ENCODE assay signal across 11 cellular contexts in genomic region chrX:18964026-18964425, GRCh38.
"Had no signal": no experiment of that assay in that cellular context is flagged by ENCODE, and none has a peak within 500 bp of the region (broad histone marks: within the 10 kb centered on the region; RNA-seq: fewer than 3 reads in every experiment).

No MANE protein-coding gene starts in this region.

- DNase-seq: activated naive CD4-positive, alpha-beta T cell treated with anti-CD3 and anti-CD28 coated beads, Interleukin-2, amount 50 U/mL, for 16 hours; dorsolateral prefrontal cortex; esophagus squamous epithelium; foreskin fibroblast; heart right ventricle; left ventricle myocardium superior; right cardiac atrium; small intestine; thyroid gland had no signal

- H3K4me3 Mint-ChIP-seq: T-helper 2 cell treated with Interferon-gamma antibody and Interleukin-4, amounts not matched to agents 5 μg/mL and 100 μg/mL, for 36 hours had no signal

- H3K9me3 Mint-ChIP-seq: activated T-helper 2 cell treated with anti-CD3 and anti-CD28 coated beads, Interferon-gamma antibody, Interleukin-2, Interleukin-4, amounts not matched to agents 10 μg/mL and 5 μg/mL and 100 μg/mL, durations not matched to agents 14 hours and 24 hours and 36 hours; T-helper 2 cell treated with Interferon-gamma antibody and Interleukin-4, amounts not matched to agents 5 μg/mL and 100 μg/mL, for 36 hours had no signal

- H3K27ac Mint-ChIP-seq: activated T-helper 2 cell treated with anti-CD3 and anti-CD28 coated beads, Interferon-gamma antibody, Interleukin-2, Interleukin-4, amounts not matched to agents 10 μg/mL and 5 μg/mL and 100 μg/mL, durations not matched to agents 14 hours and 24 hours and 36 hours; T-helper 2 cell treated with Interferon-gamma antibody and Interleukin-4, amounts not matched to agents 5 μg/mL and 100 μg/mL, for 36 hours had no signal
